1 cellular context compared by ENCODE assay signal in the genomic region with DNA sequence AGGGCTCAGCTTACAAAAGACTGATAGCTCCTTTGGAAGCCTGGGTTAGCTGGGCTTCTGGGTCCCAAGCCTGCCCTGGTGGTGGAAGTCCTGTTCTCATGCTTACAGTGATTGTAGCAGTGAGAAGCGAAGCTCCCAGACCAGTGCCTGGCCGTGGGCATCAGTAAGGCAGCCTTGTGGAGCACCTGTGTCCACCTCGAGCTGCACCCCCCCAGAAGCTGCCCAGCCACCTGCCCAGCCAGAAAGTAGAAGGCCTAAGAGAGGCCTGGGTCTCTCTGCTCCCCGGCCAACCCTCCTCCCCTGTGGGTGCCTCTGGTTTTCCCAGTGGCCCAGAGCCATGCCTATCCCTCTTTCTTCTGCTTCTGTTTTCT.
TF ChIP-seq lines count a peak whose summit lies in the region.

No MANE protein-coding gene starts in this region.

TF ChIP-seq in GM23338, 12 proteins besides CTCF, POLR2A, EP300 and RAD21 (continued from another document):
- TF ChIP-seq, protein P1, sequence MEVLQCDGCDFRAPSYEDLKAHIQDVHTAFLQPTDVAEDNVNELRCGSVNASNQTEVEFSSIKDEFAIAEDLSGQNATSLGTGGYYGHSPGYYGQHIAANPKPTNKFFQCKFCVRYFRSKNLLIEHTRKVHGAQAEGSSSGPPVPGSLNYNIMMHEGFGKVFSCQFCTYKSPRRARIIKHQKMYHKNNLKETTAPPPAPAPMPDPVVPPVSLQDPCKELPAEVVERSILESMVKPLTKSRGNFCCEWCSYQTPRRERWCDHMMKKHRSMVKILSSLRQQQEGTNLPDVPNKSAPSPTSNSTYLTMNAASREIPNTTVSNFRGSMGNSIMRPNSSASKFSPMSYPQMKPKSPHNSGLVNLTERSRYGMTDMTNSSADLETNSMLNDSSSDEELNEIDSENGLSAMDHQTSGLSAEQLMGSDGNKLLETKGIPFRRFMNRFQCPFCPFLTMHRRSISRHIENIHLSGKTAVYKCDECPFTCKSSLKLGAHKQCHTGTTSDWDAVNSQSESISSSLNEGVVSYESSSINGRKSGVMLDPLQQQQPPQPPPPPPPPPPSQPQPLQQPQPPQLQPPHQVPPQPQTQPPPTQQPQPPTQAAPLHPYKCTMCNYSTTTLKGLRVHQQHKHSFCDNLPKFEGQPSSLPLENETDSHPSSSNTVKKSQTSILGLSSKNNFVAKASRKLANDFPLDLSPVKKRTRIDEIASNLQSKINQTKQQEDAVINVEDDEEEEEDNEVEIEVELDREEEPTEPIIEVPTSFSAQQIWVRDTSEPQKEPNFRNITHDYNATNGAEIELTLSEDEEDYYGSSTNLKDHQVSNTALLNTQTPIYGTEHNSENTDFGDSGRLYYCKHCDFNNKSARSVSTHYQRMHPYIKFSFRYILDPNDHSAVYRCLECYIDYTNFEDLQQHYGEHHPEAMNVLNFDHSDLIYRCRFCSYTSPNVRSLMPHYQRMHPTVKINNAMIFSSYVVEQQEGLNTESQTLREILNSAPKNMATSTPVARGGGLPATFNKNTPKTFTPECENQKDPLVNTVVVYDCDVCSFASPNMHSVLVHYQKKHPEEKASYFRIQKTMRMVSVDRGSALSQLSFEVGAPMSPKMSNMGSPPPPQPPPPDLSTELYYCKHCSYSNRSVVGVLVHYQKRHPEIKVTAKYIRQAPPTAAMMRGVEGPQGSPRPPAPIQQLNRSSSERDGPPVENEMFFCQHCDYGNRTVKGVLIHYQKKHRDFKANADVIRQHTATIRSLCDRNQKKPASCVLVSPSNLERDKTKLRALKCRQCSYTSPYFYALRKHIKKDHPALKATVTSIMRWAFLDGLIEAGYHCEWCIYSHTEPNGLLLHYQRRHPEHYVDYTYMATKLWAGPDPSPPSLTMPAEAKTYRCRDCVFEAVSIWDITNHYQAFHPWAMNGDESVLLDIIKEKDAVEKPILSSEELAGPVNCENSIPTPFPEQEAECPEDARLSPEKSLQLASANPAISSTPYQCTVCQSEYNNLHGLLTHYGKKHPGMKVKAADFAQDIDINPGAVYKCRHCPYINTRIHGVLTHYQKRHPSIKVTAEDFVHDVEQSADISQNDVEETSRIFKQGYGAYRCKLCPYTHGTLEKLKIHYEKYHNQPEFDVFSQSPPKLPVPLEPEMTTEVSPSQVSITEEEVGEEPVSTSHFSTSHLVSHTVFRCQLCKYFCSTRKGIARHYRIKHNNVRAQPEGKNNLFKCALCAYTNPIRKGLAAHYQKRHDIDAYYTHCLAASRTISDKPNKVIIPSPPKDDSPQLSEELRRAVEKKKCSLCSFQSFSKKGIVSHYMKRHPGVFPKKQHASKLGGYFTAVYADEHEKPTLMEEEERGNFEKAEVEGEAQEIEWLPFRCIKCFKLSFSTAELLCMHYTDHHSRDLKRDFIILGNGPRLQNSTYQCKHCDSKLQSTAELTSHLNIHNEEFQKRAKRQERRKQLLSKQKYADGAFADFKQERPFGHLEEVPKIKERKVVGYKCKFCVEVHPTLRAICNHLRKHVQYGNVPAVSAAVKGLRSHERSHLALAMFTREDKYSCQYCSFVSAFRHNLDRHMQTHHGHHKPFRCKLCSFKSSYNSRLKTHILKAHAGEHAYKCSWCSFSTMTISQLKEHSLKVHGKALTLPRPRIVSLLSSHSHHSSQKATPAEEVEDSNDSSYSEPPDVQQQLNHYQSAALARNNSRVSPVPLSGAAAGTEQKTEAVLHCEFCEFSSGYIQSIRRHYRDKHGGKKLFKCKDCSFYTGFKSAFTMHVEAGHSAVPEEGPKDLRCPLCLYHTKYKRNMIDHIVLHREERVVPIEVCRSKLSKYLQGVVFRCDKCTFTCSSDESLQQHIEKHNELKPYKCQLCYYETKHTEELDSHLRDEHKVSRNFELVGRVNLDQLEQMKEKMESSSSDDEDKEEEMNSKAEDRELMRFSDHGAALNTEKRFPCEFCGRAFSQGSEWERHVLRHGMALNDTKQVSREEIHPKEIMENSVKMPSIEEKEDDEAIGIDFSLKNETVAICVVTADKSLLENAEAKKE (CRISPR knock-in tag; IDR thresholded peaks at IDR 0.05) = no peak
